Comparison of ENCODE assay signal across 26 cellular contexts in the genomic region with DNA sequence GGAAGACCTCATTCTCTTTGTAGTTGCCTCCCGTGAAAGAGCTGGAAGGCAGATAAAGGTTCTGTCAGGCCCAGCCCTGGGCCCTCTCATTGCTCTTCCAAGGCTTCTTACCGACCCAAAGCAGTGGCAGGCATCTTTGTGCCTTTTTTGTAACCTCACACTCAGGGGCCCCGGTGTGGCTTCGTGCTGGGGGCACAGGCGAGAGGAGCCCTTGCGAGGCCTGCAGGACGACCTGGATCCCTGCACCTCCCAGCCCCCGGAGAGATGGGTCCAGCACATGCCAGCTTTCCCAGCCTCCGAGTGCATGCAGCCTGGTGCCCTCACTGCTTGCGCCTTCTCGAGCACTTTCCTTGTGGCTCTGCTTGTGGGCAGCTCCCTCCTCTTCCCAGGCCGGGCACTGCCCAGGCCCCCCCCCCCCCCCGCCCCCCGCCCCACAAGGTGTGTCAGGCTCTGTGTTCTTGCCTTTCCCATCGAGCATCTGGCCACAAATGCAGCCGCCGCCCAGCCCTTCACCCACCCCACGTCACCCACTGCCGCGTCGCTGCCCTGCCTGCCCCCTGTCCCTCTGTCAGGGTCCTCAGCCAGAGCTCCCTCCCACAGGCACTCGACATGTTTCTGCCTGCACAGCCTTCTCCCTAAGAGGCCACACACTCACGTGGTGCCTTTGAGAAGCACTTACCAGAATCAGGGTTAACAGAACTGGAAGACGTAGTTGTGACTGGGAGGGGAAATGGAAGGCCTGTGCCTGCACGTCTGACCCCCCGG.
DNase-seq lines count a peak whose midpoint lies in the region; FAIRE-seq and TF ChIP-seq lines count a peak whose summit lies in the region.
"Had no signal": no experiment of that assay in that cellular context is flagged by ENCODE, and none has a peak within 500 bp of the region (broad histone marks: within the 10 kb centered on the region; RNA-seq: fewer than 3 reads in every experiment).

No MANE protein-coding gene starts in this region.

- H3K4me1 ChIP-seq in keratinocyte (ENCODE audit: control insufficient read depth, extremely low read depth, insufficient read depth, low read length) (peaks cover 9% of the 10 kb centered on the region), thyroid gland (peaks cover 0 to 12% of the 10 kb centered on the region in 2 donors)
- H3K4me1 ChIP-seq in CD8-positive, alpha-beta memory T cell (ENCODE audit: insufficient read depth, low read length) = no peaks in the 10 kb centered on the region
- H3K4me1 ChIP-seq: breast epithelium, parathyroid adenoma, vagina had no signal

- intact Hi-C loops in thyroid gland (cut with DNase I) = no loop called here

- peak; percentile 85 for FAIRE-seq in keratinocyte (lab: Jason Lieb, UNC)
- FAIRE-seq: K562 had no signal

- H3K4me3 Mint-ChIP-seq in CD8-positive, alpha-beta memory T cell = no peak overlapping the region
- H3K4me3 Mint-ChIP-seq: CD4-positive, CD25-positive, alpha-beta regulatory T cell; nephron progenitor cell; T-helper 2 cell treated with Interferon-gamma antibody and Interleukin-4, amounts not matched to agents 5 μg/mL and 100 μg/mL, for 36 hours; WTC11 had no signal

- H3K36me3 ChIP-seq in keratinocyte (ENCODE audit: control insufficient read depth in 2 of 2, extremely low read depth in 1 of 2, insufficient read depth in 2 of 2, low read length in 2 of 2) = peaks cover 37 to 42% of the 10 kb centered on the region in 2 experiments
- H3K36me3 ChIP-seq in thyroid gland = peaks cover 41 to 43% of the 10 kb centered on the region in 2 donors
- peaks cover 37% of the 10 kb centered on the region for H3K36me3 ChIP-seq in CD8-positive, alpha-beta memory T cell (ENCODE audit: insufficient read depth, low read length)

- DNase-seq in NCI-H187 treated with DMSO at 0.1 percent for 48 hours (lab: John Stamatoyannopoulos, UW) (peak; percentile 49), NCI-H345 (lab: John Stamatoyannopoulos, UW) (peak; percentile 57), keratinocyte (ENCODE audit: low read depth, low spot score) (peak; percentile 41), thyroid gland (peak; percentile 91 to 97), amniotic stem cell (lab: John Stamatoyannopoulos, UW) (no peak), T-helper 9 cell (no peak)
- no peak for DNase-seq in CD8-positive, alpha-beta memory T cell
- DNase-seq: activated CD8-positive, alpha-beta memory T cell treated with anti-CD3 and anti-CD28 coated beads, Interleukin-2, amount 50 U/mL, for 4 hours; CD4-positive, CD25-positive, alpha-beta regulatory T cell; dermis blood vessel endothelial cell; DMS153; GF-D8; left colon; NCI-H1930; NCI-H524; nephron progenitor cell; SK-N-SH; stimulated activated CD8-positive, alpha-beta memory T cell treated with anti-CD3 and anti-CD28 coated beads, Interleukin-4, amount 100 ng/mL, for 48 hours had no signal

- CTCF ChIA-PET in CD8-positive, alpha-beta memory T cell (lab: Charles Lee) = no interaction called here

- no peak overlapping the region for H2AFZ ChIP-seq in keratinocyte (ENCODE audit: control insufficient read depth, low read length)
- H2AFZ ChIP-seq: parathyroid adenoma had no signal

- WGBS in thyroid gland, 2 donors = 61 to 64% methylated on average over 24 to 25 of the region's 26 CpGs

- H3K79me2 ChIP-seq in keratinocyte (ENCODE audit: control insufficient read depth, insufficient read depth, low read length) = no peaks in the 10 kb centered on the region
- H3K79me2 ChIP-seq: parathyroid adenoma had no signal

- TF ChIP-seq CTCF in keratinocyte (optimal IDR thresholded peaks at IDR 0.05 in 1 of 3, IDR thresholded peaks at IDR 0.05 in 1 of 3, conservative IDR thresholded peaks at IDR 0.05 in 1 of 3; ENCODE audit: extremely low read depth in 1 of 3, insufficient read depth in 2 of 3, low read length in 3 of 3) (no peak), thyroid gland (IDR thresholded peaks at IDR 0.05) (no peak)

- peaks cover 0 to 2% (median 0%) of the 10 kb centered on the region in 5 donors for H3K9me3 Mint-ChIP-seq in CD8-positive, alpha-beta memory T cell

- H3K27me3 Mint-ChIP-seq in CD8-positive, alpha-beta memory T cell = no peaks in the 10 kb centered on the region
- H3K27me3 Mint-ChIP-seq: CD4-positive, CD25-positive, alpha-beta regulatory T cell had no signal

- POLR2A ChIA-PET in CD8-positive, alpha-beta memory T cell (lab: Charles Lee) = no interaction called here

- dilution Hi-C loops in keratinocyte (cut with MboI; ENCODE audit: extremely low pct_ligation_motif_present, low sequenced_read_pairs) = no loop called here

- H4K20me1 ChIP-seq in keratinocyte (ENCODE audit: control insufficient read depth, extremely low read depth, insufficient read depth, low read length) = no peaks in the 10 kb centered on the region

- H3K27ac ChIP-seq in keratinocyte (ENCODE audit: control insufficient read depth, insufficient read depth, low read length) (no peak overlapping the region), thyroid gland (peak overlapping the region in 2 of 3 donors; percentile 56 to 58)
- no peak overlapping the region for H3K27ac ChIP-seq in CD8-positive, alpha-beta memory T cell (ENCODE audit: low read depth, low read length)
- H3K27ac ChIP-seq: breast epithelium, parathyroid adenoma, vagina had no signal

- H3K4me3 ChIP-seq in keratinocyte (ENCODE audit: control insufficient read depth in 2 of 3, extremely low read depth in 1 of 3, insufficient read depth in 2 of 3, low read depth in 1 of 3, low read length in 3 of 3) (no peak overlapping the region), thyroid gland (replicated peaks in 1 of 3) (no peak overlapping the region)
- no peak overlapping the region for H3K4me3 ChIP-seq in CD8-positive, alpha-beta memory T cell (ENCODE audit: low read length)
- H3K4me3 ChIP-seq: breast epithelium, K562, mucosa of descending colon, vagina had no signal

- peak overlapping the region; percentile 22 for H3K4me2 ChIP-seq in keratinocyte (ENCODE audit: control insufficient read depth, extremely low read depth, insufficient read depth, low read depth, low read length)
- H3K4me2 ChIP-seq: SK-N-SH had no signal

- H3K9me3 ChIP-seq in keratinocyte (ENCODE audit: control insufficient read depth, low read depth, low read length) (no peaks in the 10 kb centered on the region), thyroid gland (no peaks in the 10 kb centered on the region)
- H3K9me3 ChIP-seq in CD8-positive, alpha-beta memory T cell (ENCODE audit: low read length) = no peaks in the 10 kb centered on the region
- H3K9me3 ChIP-seq: breast epithelium, mucosa of descending colon, SK-N-SH, vagina had no signal

- no peak overlapping the region for H3K9ac ChIP-seq in keratinocyte (ENCODE audit: control insufficient read depth, extremely low read depth, insufficient read depth, low read length)
- H3K9ac ChIP-seq: parathyroid adenoma, SK-N-SH had no signal

- H3K9me1 ChIP-seq in keratinocyte (ENCODE audit: control insufficient read depth, extremely low read depth, insufficient read depth, low read length) = no peaks in the 10 kb centered on the region

- H3K36me3 Mint-ChIP-seq in CD8-positive, alpha-beta memory T cell = peaks cover 17 to 76% (median 20%) of the 10 kb centered on the region in 3 donors

- H3K27me3 ChIP-seq in keratinocyte (ENCODE audit: control insufficient read depth, extremely low read depth, insufficient read depth, low read length) = no peaks in the 10 kb centered on the region
- H3K27me3 ChIP-seq in thyroid gland = no peaks in the 10 kb centered on the region
- no peaks in the 10 kb centered on the region for H3K27me3 ChIP-seq in CD8-positive, alpha-beta memory T cell (ENCODE audit: insufficient read depth, low read length, poor library complexity, severe bottlenecking)
- H3K27me3 ChIP-seq: breast epithelium, vagina had no signal

- H3K27ac Mint-ChIP-seq in CD8-positive, alpha-beta memory T cell = no peak overlapping the region
- H3K27ac Mint-ChIP-seq: activated T-helper 2 cell treated with anti-CD3 and anti-CD28 coated beads, Interferon-gamma antibody, Interleukin-2, Interleukin-4, amounts not matched to agents 10 μg/mL and 5 μg/mL and 100 μg/mL, durations not matched to agents 14 hours and 24 hours and 36 hours; WTC11 had no signal

- no peak for TF ChIP-seq POLR2A in thyroid gland (IDR thresholded peaks at IDR 0.05)

- H3K4me1 Mint-ChIP-seq in CD8-positive, alpha-beta memory T cell = peaks cover 0 to 1% (median 0%) of the 10 kb centered on the region in 3 donors
- H3K4me1 Mint-ChIP-seq: CD4-positive, CD25-positive, alpha-beta regulatory T cell; WTC11 had no signal

Comparison
In these comparisons a context has a peak if more than half of its experiments do, and no peak if none do; other contexts are left out.
1. DNase-seq: peak in NCI-H187 treated with DMSO at 0.1 percent for 48 hours (single experiment), NCI-H345 (single experiment), keratinocyte (single experiment) and thyroid gland (2 of 2); none in CD8-positive, alpha-beta memory T cell (0 of 5), amniotic stem cell (single experiment) and T-helper 9 cell (single experiment).
2. H3K27ac ChIP-seq: peak in thyroid gland (2 of 3); none in keratinocyte (single experiment) and CD8-positive, alpha-beta memory T cell (single experiment).